Comparison of ENCODE assay signal across 9 cellular contexts in the genomic region with DNA sequence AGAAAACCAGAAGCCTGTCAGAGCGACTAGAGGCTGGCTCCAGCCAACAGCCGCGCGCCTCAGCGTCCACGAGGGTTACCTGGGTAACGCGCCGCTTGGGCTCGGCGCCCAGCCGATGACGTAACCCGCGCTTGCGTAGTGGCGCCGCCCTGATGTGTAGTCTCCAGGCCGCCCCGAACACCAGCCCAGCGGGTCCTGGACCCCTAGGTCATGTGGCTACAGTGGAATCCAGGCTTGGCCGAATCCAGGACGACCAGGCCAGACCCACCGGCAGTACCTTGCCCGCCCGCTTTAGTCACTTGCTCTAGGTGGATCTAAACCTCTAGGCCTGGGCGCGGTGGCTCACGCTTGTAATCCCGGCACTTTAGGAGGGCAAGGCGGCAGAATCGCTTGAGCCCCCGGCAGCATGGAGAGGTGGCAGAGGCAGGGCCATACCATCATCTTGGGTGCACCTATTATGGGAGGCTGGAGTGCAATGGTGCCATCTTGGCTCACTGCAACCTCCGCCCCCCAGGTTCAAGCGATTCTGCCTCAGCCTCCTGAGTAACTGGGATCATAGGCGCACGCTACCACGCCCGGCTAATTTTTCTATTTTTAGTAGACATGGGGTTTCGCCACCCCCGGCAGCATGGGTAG. TPM values are rescaled to one million over a fixed set of nuclear protein-coding genes. Genes with fewer than 3 reads are reported as not detected.
DNase-seq lines count a peak whose midpoint lies in the region; ATAC-seq and TF ChIP-seq lines count a peak whose summit lies in the region.
"Had no signal": no experiment of that assay in that cellular context is flagged by ENCODE, and none has a peak within 500 bp of the region (broad histone marks: within the 10 kb centered on the region; RNA-seq: fewer than 3 reads in every experiment).

No MANE protein-coding gene starts in this region.

- H4K20me1 ChIP-seq in BLaER1 treated with 17β-estradiol and CSF1 and Interleukin-3, amounts not matched to agents 10 nM and 100 nM, result peaks cover 0 to 8% (median 0%) of the 10 kb centered on the region in 11 experiments; a peak in 3 of 22 replicates

- TF ChIP-seq CTCF in HFF-Myc (IDR thresholded peaks at IDR 0.05; ENCODE audit: low read depth, low read length, missing control alignments), result no peak
- TF ChIP-seq CTCF in fibroblast of villous mesenchyme (IDR thresholded peaks at IDR 0.05; ENCODE audit: insufficient read depth, low read depth, low read length), result no peak
- no peak for TF ChIP-seq CTCF in natural killer cell (IDR thresholded peaks at IDR 0.05)
- no peak for TF ChIP-seq CTCF in suprapubic skin (IDR thresholded peaks at IDR 0.05)

- TF ChIP-seq POLR2A in suprapubic skin (IDR thresholded peaks at IDR 0.05), result no peak

- ATAC-seq in natural killer cell, result peak; percentile 80 to 93 (median 85)

- peaks cover 51% of the 10 kb centered on the region for H3K36me3 Mint-ChIP-seq in natural killer cell

- peaks cover 13 to 17% of the 10 kb centered on the region in 2 donors for H3K9me3 Mint-ChIP-seq in natural killer cell

- H3K36me3 ChIP-seq in BLaER1 treated with 17β-estradiol and CSF1 and Interleukin-3, amounts not matched to agents 10 nM and 100 nM, result peaks cover 27 to 31% (median 29%) of the 10 kb centered on the region in 11 experiments
- peaks cover 25% of the 10 kb centered on the region for H3K36me3 ChIP-seq in suprapubic skin

- intact Hi-C loops in natural killer cell (cut with micrococcal nuclease), result loop anchor here (10.0 kb wide), 2 partner anchors 95 to 625 kb away; partner anchors contain the start of genes ZNF417 and ZNF548

- H3K27me3 ChIP-seq in BLaER1 treated with 17β-estradiol and CSF1 and Interleukin-3, amounts not matched to agents 10 nM and 100 nM, result no peaks in the 10 kb centered on the region
- H3K27me3 ChIP-seq in suprapubic skin, result no peaks in the 10 kb centered on the region
- H3K27me3 ChIP-seq: tibial nerve had no signal

- peaks cover under 1 to 1% of the 10 kb centered on the region in 2 donors for H3K4me1 Mint-ChIP-seq in natural killer cell

- H3K4me1 ChIP-seq in BLaER1 treated with 17β-estradiol and CSF1 and Interleukin-3, amounts not matched to agents 10 nM and 100 nM, result peaks cover 15 to 22% (median 19%) of the 10 kb centered on the region in 10 experiments
- H3K4me1 ChIP-seq in suprapubic skin, result peaks cover 16% of the 10 kb centered on the region

- peak overlapping the region; percentile 89 to 99 (median 96) for H3K4me2 ChIP-seq in BLaER1 treated with 17β-estradiol and CSF1 and Interleukin-3, amounts not matched to agents 10 nM and 100 nM

- H3K27me3 Mint-ChIP-seq in natural killer cell (ENCODE audit: low read depth in 2 of 2), result no peaks in the 10 kb centered on the region

- H3K27ac Mint-ChIP-seq in natural killer cell, result peak overlapping the region in 1 of 2 donors; percentile 80

- no peak for TF ChIP-seq EP300 in suprapubic skin (IDR thresholded peaks at IDR 0.05)

- H3K9ac ChIP-seq in BLaER1 treated with 17β-estradiol and CSF1 and Interleukin-3, amounts not matched to agents 10 nM and 100 nM, result peak overlapping the region; percentile 81 to 93 (median 86)

- WGBS in suprapubic skin, result 17% methylated on average over 14 of the region's 41 CpGs

- no peak overlapping the region for H3K4me3 Mint-ChIP-seq in natural killer cell

- DNase-seq in HFF-Myc (ENCODE audit: extremely low read depth, low read depth) (peak; percentile 37), NCI-H748 (lab: John Stamatoyannopoulos, UW; ENCODE audit: unreplicated experiment) (peak; percentile 98), activated gamma-delta T cell (lab: John Stamatoyannopoulos, UW) (peak; percentile 16), fibroblast of villous mesenchyme (ENCODE audit: low read depth) (peak; percentile 78), natural killer cell (peak; percentile 75), suprapubic skin (ENCODE audit: low spot score in 2 of 2) (peak in 1 of 2 donors; percentile 76), AML-193 (lab: John Stamatoyannopoulos, UW) (no peak)

- H3K27ac ChIP-seq in BLaER1 treated with 17β-estradiol and CSF1 and Interleukin-3, amounts not matched to agents 10 nM and 100 nM, result peak overlapping the region; percentile 76 to 87 (median 83)
- peak overlapping the region; percentile 83 for H3K27ac ChIP-seq in suprapubic skin

- peaks cover 8 to 52% (median 24%) of the 10 kb centered on the region in 11 experiments; a peak in 18 of 22 replicates for H3K9me3 ChIP-seq in BLaER1 treated with 17β-estradiol and CSF1 and Interleukin-3, amounts not matched to agents 10 nM and 100 nM (replicated peaks in 1 of 11)
- no peaks in the 10 kb centered on the region for H3K9me3 ChIP-seq in suprapubic skin

- peak overlapping the region; percentile 66 to 81 (median 72) for H3K4me3 ChIP-seq in BLaER1 treated with 17β-estradiol and CSF1 and Interleukin-3, amounts not matched to agents 10 nM and 100 nM
- H3K4me3 ChIP-seq in HFF-Myc (replicated peaks; ENCODE audit: low read depth, low read length), result peak overlapping the region; percentile 33
- peak overlapping the region; percentile 52 for H3K4me3 ChIP-seq in fibroblast of villous mesenchyme (ENCODE audit: low read depth, low read length)
- H3K4me3 ChIP-seq in suprapubic skin, result peak overlapping the region; percentile 52

RNA-seq across cellular contexts. Expression of gene ZNF606, which starts 7.2 kb away (rescaled TPM):
- total RNA-seq in fibroblast of villous mesenchyme (13.8 and 16.8 TPM in 2 replicates), natural killer cell (10 to 100 TPM in 2 of 3 donors, 1 to 10 TPM in 1; 8.9 to 13.5 (median 12.5) TPM), suprapubic skin (10 to 100 TPM in 3 of 4 donors, 1 to 10 TPM in 1; 4.0 to 21.9 (median 14.3) TPM)

RNA-seq across cellular contexts. Expression of gene ZSCAN1, which starts 24.0 kb away (rescaled TPM):
- total RNA-seq in fibroblast of villous mesenchyme, result not detected in 2 replicates
- not detected for total RNA-seq in natural killer cell
- not detected for total RNA-seq in suprapubic skin

RNA-seq across cellular contexts. Expression of gene C19orf18, which starts 35.5 kb away (rescaled TPM):
- total RNA-seq in fibroblast of villous mesenchyme (under 0.01 and 0.32 TPM in 2 replicates), natural killer cell (under 1 TPM; 0.55 to 0.99 (median 0.70) TPM), suprapubic skin (1 to 10 TPM in 1 of 4 donors, under 1 TPM in 2, not detected in 1; 0.62 to 1.0 (median 0.83) TPM)

RNA-seq across cellular contexts. Expression of gene ZNF135, which starts 49.3 kb away (rescaled TPM):
- total RNA-seq in fibroblast of villous mesenchyme (1.6 and 4.3 TPM in 2 replicates), natural killer cell (1 to 10 TPM; 1.6 to 4.3 (median 4.3) TPM), suprapubic skin (10 to 100 TPM in 2 of 4 donors, 1 to 10 TPM in 2; 4.6 to 12.4 (median 7.7) TPM)

Comparison
In these comparisons a context has a peak if more than half of its experiments do, and no peak if none do; other contexts are left out.
1. DNase-seq: peak in HFF-Myc (single experiment), NCI-H748 (single experiment), activated gamma-delta T cell (single experiment), fibroblast of villous mesenchyme (single experiment) and natural killer cell (single experiment); none in AML-193 (0 of 2).
2. Peak in every context shown above with its lines, with median percentiles within 50 percentile points of each other: H3K4me3 ChIP-seq.